Comparison of ENCODE assay signal across 30 cellular contexts in the genomic region with DNA sequence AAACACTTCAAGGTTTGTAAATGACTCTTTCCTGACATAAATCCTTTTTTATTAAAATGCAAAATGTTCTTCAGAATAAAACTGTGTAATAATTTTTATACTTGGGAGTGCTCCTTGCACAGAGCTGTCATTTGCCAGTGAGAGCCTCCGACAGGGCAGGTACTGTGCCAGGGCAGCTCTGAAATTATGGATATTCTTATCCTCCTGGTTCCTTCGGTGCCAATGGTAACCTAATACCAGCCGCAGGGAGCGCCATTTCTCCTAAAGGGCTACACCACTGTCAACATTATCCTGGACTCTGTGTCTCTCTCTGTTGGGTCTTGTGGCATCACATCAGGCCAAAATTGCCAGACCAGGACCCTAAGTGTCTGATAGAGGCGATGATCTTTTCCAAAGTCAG. TPM values are rescaled to one million over a fixed set of nuclear protein-coding genes. Genes with fewer than 3 reads are reported as not detected.
"Had no signal": no experiment of that assay in that cellular context is flagged by ENCODE, and none has a peak within 500 bp of the region (broad histone marks: within the 10 kb centered on the region; RNA-seq: fewer than 3 reads in every experiment).

No MANE protein-coding gene starts in this region.

- H3K27ac ChIP-seq: breast epithelium, colonic mucosa, epithelial cell of prostate, heart right ventricle, ovary, right lobe of liver, thoracic aorta, vagina, VCaP had no signal

- H3K9me3 Mint-ChIP-seq: activated CD4-positive, alpha-beta T cell treated with anti-CD3 and anti-CD28 coated beads, Interleukin-2, amount 10 ng/mL, durations not matched to agents 24 days and 14 days; activated naive CD4-positive, alpha-beta T cell treated with anti-CD3 and anti-CD28 coated beads for 36 hours; activated naive CD8-positive, alpha-beta T cell treated with anti-CD3 and anti-CD28 coated beads, Interleukin-2, amount 10 ng/mL, durations not matched to agents 7 days and 5 days; activated T-cell treated with anti-CD3 and anti-CD28 coated beads, Interleukin-2, amount 50 U/mL, for 24 hours; activated T-helper 17 cell treated with anti-CD3 and anti-CD28 coated beads, Interleukin-2, amount 50 U/mL, for 72 hours; endodermal cell; mesothelial cell of epicardium; naive thymus-derived CD8-positive, alpha-beta T cell; stimulated activated memory B cell treated with anti-CD40 and anti-IgM and Interleukin-4, amounts not matched to agents 10 μg/mL and 1 μg/mL and 100 μg/mL, for 72 hours; T-cell; T-helper 2 cell treated with Interferon-gamma antibody and Interleukin-4, amounts not matched to agents 5 μg/mL and 100 μg/mL, for 36 hours; type B pancreatic cell had no signal

- H3K27me3 Mint-ChIP-seq: activated CD4-positive, alpha-beta T cell treated with anti-CD3 and anti-CD28 coated beads, Interleukin-2, amount 10 ng/mL, durations not matched to agents 24 days and 14 days; activated naive CD8-positive, alpha-beta T cell treated with anti-CD3 and anti-CD28 coated beads, Interleukin-2, amount 10 ng/mL, durations not matched to agents 7 days and 5 days; stimulated activated memory B cell treated with anti-CD40 and anti-IgM and Interleukin-4, amounts not matched to agents 10 μg/mL and 1 μg/mL and 100 μg/mL, for 72 hours; type B pancreatic cell had no signal

- H3K4me3 Mint-ChIP-seq: activated CD4-positive, alpha-beta T cell treated with anti-CD3 and anti-CD28 coated beads, Interleukin-2, amount 10 ng/mL, durations not matched to agents 24 days and 14 days; activated CD8-positive, alpha-beta T cell treated with anti-CD3 and anti-CD28 coated beads, Interleukin-2, amount 10 ng/mL, durations not matched to agents 7 days and 5 days; activated naive CD4-positive, alpha-beta T cell treated with anti-CD3 and anti-CD28 coated beads for 36 hours; activated naive CD8-positive, alpha-beta T cell treated with anti-CD3 and anti-CD28 coated beads, Interleukin-2, amount 10 ng/mL, durations not matched to agents 7 days and 5 days; activated T-cell treated with anti-CD3 and anti-CD28 coated beads, Interleukin-2, amount 50 U/mL, for 24 hours; activated T-helper 17 cell treated with anti-CD3 and anti-CD28 coated beads, Interleukin-2, amount 50 U/mL, for 72 hours; endodermal cell; mesothelial cell of epicardium; naive thymus-derived CD8-positive, alpha-beta T cell; stimulated activated memory B cell treated with anti-CD40 and anti-IgM and Interleukin-4, amounts not matched to agents 10 μg/mL and 1 μg/mL and 100 μg/mL, for 72 hours; T-cell; T-helper 2 cell treated with Interferon-gamma antibody and Interleukin-4, amounts not matched to agents 5 μg/mL and 100 μg/mL, for 36 hours; type B pancreatic cell had no signal

- H3K4me1 ChIP-seq: breast epithelium, colonic mucosa, heart right ventricle, right lobe of liver, vagina had no signal

- H3K27ac Mint-ChIP-seq: activated CD4-positive, alpha-beta T cell treated with anti-CD3 and anti-CD28 coated beads, Interleukin-2, amount 10 ng/mL, durations not matched to agents 24 days and 14 days; activated CD8-positive, alpha-beta T cell treated with anti-CD3 and anti-CD28 coated beads, Interleukin-2, amount 10 ng/mL, durations not matched to agents 7 days and 5 days; activated naive CD4-positive, alpha-beta T cell treated with anti-CD3 and anti-CD28 coated beads for 36 hours; activated naive CD8-positive, alpha-beta T cell treated with anti-CD3 and anti-CD28 coated beads, Interleukin-2, amount 10 ng/mL, durations not matched to agents 7 days and 5 days; activated T-cell treated with anti-CD3 and anti-CD28 coated beads, Interleukin-2, amount 50 U/mL, for 24 hours; activated T-helper 17 cell treated with anti-CD3 and anti-CD28 coated beads, Interleukin-2, amount 50 U/mL, for 72 hours; endodermal cell; mesothelial cell of epicardium; stimulated activated memory B cell treated with anti-CD40 and anti-IgM and Interleukin-4, amounts not matched to agents 10 μg/mL and 1 μg/mL and 100 μg/mL, for 72 hours; T-cell; T-helper 2 cell treated with Interferon-gamma antibody and Interleukin-4, amounts not matched to agents 5 μg/mL and 100 μg/mL, for 36 hours had no signal

- FAIRE-seq: keratinocyte, small intestine had no signal

- H3K4me3 ChIP-seq: breast epithelium, colonic mucosa, dorsolateral prefrontal cortex, heart right ventricle, ovary, right lobe of liver, thoracic aorta, vagina had no signal

- DNase-seq: activated CD4-positive, alpha-beta T cell treated with anti-CD3 and anti-CD28 coated beads, Interleukin-2, amount 10 ng/mL, durations not matched to agents 24 days and 14 days; activated CD8-positive, alpha-beta T cell treated with anti-CD3 and anti-CD28 coated beads, Interleukin-2, amount 10 ng/mL, durations not matched to agents 7 days and 5 days; activated naive CD4-positive, alpha-beta T cell treated with anti-CD3 and anti-CD28 coated beads for 36 hours; activated naive CD8-positive, alpha-beta T cell treated with anti-CD3 and anti-CD28 coated beads, Interleukin-2, amount 10 ng/mL, durations not matched to agents 7 days and 5 days; activated T-cell treated with anti-CD3 and anti-CD28 coated beads, Interleukin-2, amount 50 U/mL, for 24 hours; amniotic stem cell; colonic mucosa; heart right ventricle; naive thymus-derived CD8-positive, alpha-beta T cell; small intestine; stimulated activated CD4-positive, alpha-beta T cell treated with anti-CD3 and anti-CD28 coated beads, Interleukin-2, amount 100 ng/mL, for 24 hours; T-cell had no signal

- H3K9me3 ChIP-seq: breast epithelium, colonic mucosa, heart right ventricle, ovary, right lobe of liver, thoracic aorta, vagina had no signal

- ATAC-seq: activated CD4-positive, CD25-positive, alpha-beta regulatory T cell treated with anti-CD3 and anti-CD28 coated beads, Interleukin-2, amount 50 U/mL, for 24 hours; activated CD8-positive, alpha-beta T cell treated with anti-CD3 and anti-CD28 coated beads, Interleukin-2, amount 10 ng/mL, durations not matched to agents 7 days and 5 days; activated T-helper 17 cell treated with anti-CD3 and anti-CD28 coated beads, Interleukin-2, amount 50 U/mL, for 72 hours; naive thymus-derived CD8-positive, alpha-beta T cell; stimulated activated memory B cell treated with anti-CD40 and anti-IgM and Interleukin-4, amounts not matched to agents 10 μg/mL and 1 μg/mL and 100 μg/mL, for 72 hours; T-cell had no signal

- H3K36me3 ChIP-seq: colonic mucosa, heart right ventricle, ovary, thoracic aorta, vagina had no signal

- H3K36me3 Mint-ChIP-seq: activated naive CD8-positive, alpha-beta T cell treated with anti-CD3 and anti-CD28 coated beads, Interleukin-2, amount 10 ng/mL, durations not matched to agents 7 days and 5 days; mesothelial cell of epicardium; naive thymus-derived CD8-positive, alpha-beta T cell; T-cell; type B pancreatic cell had no signal

- H3K4me1 Mint-ChIP-seq: activated CD4-positive, alpha-beta T cell treated with anti-CD3 and anti-CD28 coated beads, Interleukin-2, amount 10 ng/mL, durations not matched to agents 24 days and 14 days; activated T-helper 17 cell treated with anti-CD3 and anti-CD28 coated beads, Interleukin-2, amount 50 U/mL, for 72 hours; endodermal cell; mesothelial cell of epicardium; naive thymus-derived CD8-positive, alpha-beta T cell had no signal

- H3K27me3 ChIP-seq: breast epithelium, colonic mucosa, dorsolateral prefrontal cortex, ovary, right lobe of liver, vagina had no signal

RNA-seq across cellular contexts. Expression of gene CHDH, which starts 33.0 kb away (rescaled TPM):
- polyA plus RNA-seq: keratinocyte had no signal

RNA-seq across cellular contexts. Expression of gene IL17RB, which starts 33.1 kb away (rescaled TPM):
- total RNA-seq: lung microvascular endothelial cell; naive thymus-derived CD8-positive, alpha-beta T cell; pulmonary artery endothelial cell; vagina had no signal
- polyA plus RNA-seq: keratinocyte had no signal
